ENCODE assay signal across 9 cellular contexts in the genomic region with DNA sequence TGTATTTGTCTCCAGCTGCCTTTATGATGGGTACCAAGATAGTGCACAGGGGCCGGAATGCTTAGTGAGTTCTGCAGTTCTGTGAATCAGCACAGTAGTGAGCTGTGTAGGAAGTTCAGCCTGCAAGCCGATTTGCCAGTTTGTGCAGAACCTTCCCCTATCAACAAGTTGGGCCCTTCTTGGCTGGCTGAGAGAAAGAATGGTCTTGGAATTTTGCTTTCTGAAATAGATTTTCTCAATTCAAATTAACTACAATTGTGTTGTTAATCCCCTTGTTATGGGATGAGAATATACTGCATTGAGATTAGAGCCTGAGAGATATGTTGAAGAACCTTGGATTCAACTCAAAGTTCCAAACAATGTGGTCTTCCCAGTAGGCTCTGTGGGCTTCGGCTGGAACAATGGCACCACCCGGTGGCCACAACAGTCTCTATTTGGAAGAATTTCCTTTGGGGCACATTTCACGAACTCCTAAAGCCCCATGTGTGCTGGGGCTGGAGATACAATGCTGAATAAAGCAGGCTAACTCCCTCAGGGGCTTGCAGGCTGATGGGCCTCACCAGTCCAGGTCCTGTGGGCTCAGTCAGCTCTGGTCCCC. TPM values are rescaled to one million over a fixed set of nuclear protein-coding genes. Genes with fewer than 3 reads are reported as not detected.
A peak's percentile ranks its signal among the peaks of the same experiment; 100 is the strongest.
DNase-seq lines count a peak whose midpoint lies in the region; ATAC-seq, FAIRE-seq and TF ChIP-seq lines count a peak whose summit lies in the region.
"Had no signal": no experiment of that assay in that cellular context is flagged by ENCODE, and none has a peak within 500 bp of the region (broad histone marks: within the 10 kb centered on the region; RNA-seq: fewer than 3 reads in every experiment).

No MANE protein-coding gene starts in this region.

- H3K27me3 ChIP-seq in H7 (ENCODE audit: control insufficient read depth, insufficient read depth, low read length), result no peaks in the 10 kb centered on the region
- no peaks in the 10 kb centered on the region; a peak in 1 of 5 replicates for H3K27me3 ChIP-seq in HepG2 (ENCODE audit: control insufficient read depth in 1 of 2, insufficient read depth in 2 of 2, low read length in 2 of 2)
- H3K27me3 ChIP-seq: tibial artery had no signal

- CTCF ChIA-PET in HepG2 (lab: Yijun Ruan, JAX; ENCODE audit: low intra/inter-chr PET ratio, low total read pairs), result interaction anchor here (1.0 to 1.9 kb wide), 6 partner anchors 102 to 609 kb away, joined by 3 to 11 read pairs (median 6); no protein-coding TSS in a partner anchor

- no peak overlapping the region for H3K27ac ChIP-seq in HepG2 (ENCODE audit: extremely low read length, insufficient read depth, low read length)
- H3K27ac ChIP-seq: tibial artery had no signal

- no peak overlapping the region for H3K4me2 ChIP-seq in HepG2 (ENCODE audit: low read depth, low read length)

- ATAC-seq in HepG2 (peak; percentile 97), GM19467 (IDR thresholded peaks at IDR 0.05; ENCODE audit: unreplicated experiment) (no peak), GM19452 (IDR thresholded peaks at IDR 0.05; ENCODE audit: unreplicated experiment) (no peak)

- 78% methylated on average over 2 of the region's 5 CpGs for WGBS in HepG2 (ENCODE audit: low lambda C conversion rate)

- no peaks in the 10 kb centered on the region for H3K9me3 ChIP-seq in HepG2 (ENCODE audit: low read length)
- H3K9me3 ChIP-seq: tibial artery had no signal

- peak; percentile 95 for TF ChIP-seq RAD21 in HepG2 (CRISPR knock-in tag; IDR thresholded peaks at IDR 0.05)

- H4K20me1 ChIP-seq in HepG2 (ENCODE audit: insufficient read depth, low read length), result no peaks in the 10 kb centered on the region

- in situ Hi-C loops in HepG2 (cut with HindIII; ENCODE audit: extremely low pct_ligation_motif_present, low pct_unique_long_range_greater_than_20kb), result loop anchor here (10.0 to 25.0 kb wide), 3 partner anchors 102 to 612 kb away; no protein-coding TSS in a partner anchor

- H3K4me1 Mint-ChIP-seq in chondrocyte (ENCODE audit: low read depth), result peaks cover 11% of the 10 kb centered on the region

- intact Hi-C loops in HepG2 (cut with micrococcal nuclease; ENCODE audit: unreplicated experiment), result loop anchor here (1.0 to 10.0 kb wide), 7 partner anchors 100 to 609 kb away; no protein-coding TSS in a partner anchor

- H3K79me2 ChIP-seq in HepG2 (ENCODE audit: insufficient read depth, low read length), result no peaks in the 10 kb centered on the region

- BruUV-seq in HepG2 (replicated peaks; lab: Mats Ljungman, UMichigan), result no TSS peak

- peaks cover 3% of the 10 kb centered on the region for H3K27me3 Mint-ChIP-seq in chondrocyte (ENCODE audit: low read depth)

- H3K36me3 ChIP-seq in H7 (replicated peaks; ENCODE audit: control insufficient read depth, insufficient read depth, low read length) (no peaks in the 10 kb centered on the region), HepG2 (replicated peaks in 1 of 2; ENCODE audit: control insufficient read depth in 1 of 2, insufficient read depth in 2 of 2, low read length in 2 of 2) (no peaks in the 10 kb centered on the region)
- H3K36me3 ChIP-seq: tibial artery had no signal

- TF ChIP-seq EP300 in HepG2 (IDR thresholded peaks at IDR 0.05; ENCODE audit: low read depth in 2 of 2, low read length in 2 of 2) (no peak), HepG2 (CRISPR knock-in tag; IDR thresholded peaks at IDR 0.05; ENCODE audit: borderline replicate concordance) (no peak)

- FAIRE-seq in HepG2 (lab: Jason Lieb, UNC) (peak; percentile 92), GM12891 (lab: Jason Lieb, UNC) (no peak)

- H3K4me1 ChIP-seq in HepG2 (ENCODE audit: insufficient read depth, low read length), result 0 out of 2 replicates have a peak, but pooled peaks cover 12% of the 10 kb centered on the region
- H3K4me1 ChIP-seq: tibial artery had no signal

- TF ChIP-seq CTCF in chondrocyte (IDR thresholded peaks at IDR 0.05), result peak; percentile 94
- TF ChIP-seq CTCF in HepG2 (CRISPR knock-in tag; IDR thresholded peaks at IDR 0.05), result peak; percentile 92

- POLR2A ChIA-PET in HepG2 (lab: Yijun Ruan, JAX), result interaction anchor here (0.8 to 0.9 kb wide), 2 partner anchors 23 to 25 kb away, joined by 3 read pairs; no protein-coding TSS in a partner anchor

- H3K4me3 ChIP-seq in H7 (ENCODE audit: insufficient read depth, low read depth, low read length), result no peak overlapping the region
- no peak overlapping the region for H3K4me3 ChIP-seq in HepG2 (replicated peaks in 1 of 3; ENCODE audit: insufficient read depth in 1 of 3, low read depth in 2 of 3, low read length in 3 of 3)
- H3K4me3 ChIP-seq: tibial artery had no signal

- H3K9ac ChIP-seq in HepG2 (ENCODE audit: insufficient read depth, low read depth, low read length), result no peak overlapping the region

- no peak for TF ChIP-seq POLR2A in HepG2 (IDR thresholded peaks at IDR 0.05; ENCODE audit: insufficient read depth in 1 of 2, low read depth in 2 of 2, low read length in 2 of 2)
- TF ChIP-seq POLR2A in GM12891 (IDR thresholded peaks at IDR 0.05; ENCODE audit: low read depth, low read length), result no peak

- DNase-seq in D341Med (ENCODE audit: low spot score), result peak; percentile 38
- peak; percentile 47 for DNase-seq in H7
- peak; percentile 47 for DNase-seq in NCI-H524 treated with DMSO at 0.1 percent for 48 hours (lab: John Stamatoyannopoulos, UW)
- DNase-seq in chondrocyte (ENCODE audit: low spot score), result no peak
- DNase-seq in HepG2 (ENCODE audit: low spot score), result peak; percentile 59
- DNase-seq in GM12891 (ENCODE audit: insufficient read length, low spot score), result no peak

- peaks cover 8% of the 10 kb centered on the region for H3K9me3 Mint-ChIP-seq in chondrocyte (ENCODE audit: low read depth)

- H2AFZ ChIP-seq in HepG2 (ENCODE audit: low read length), result no peak overlapping the region

- no peaks in the 10 kb centered on the region for H3K36me3 Mint-ChIP-seq in chondrocyte (ENCODE audit: low read depth)

- no peak overlapping the region for H3K27ac Mint-ChIP-seq in chondrocyte (ENCODE audit: unreplicated experiment)

- H3K4me3 Mint-ChIP-seq in chondrocyte (ENCODE audit: unreplicated experiment), result no peak overlapping the region

TF ChIP-seq in HepG2, 621 proteins besides CTCF, POLR2A, EP300 and RAD21 (continues in another document):
- TF ChIP-seq ZNF605 (CRISPR knock-in tag; IDR thresholded peaks at IDR 0.05) (0 out of 2 replicates have a peak, but pooled peaks have one; percentile 42), SMC3 (IDR thresholded peaks at IDR 0.05; ENCODE audit: low read length) (peak; percentile 99), HNF4A (CRISPR knock-in tag; IDR thresholded peaks at IDR 0.05) (peak; percentile 38; the same call in 1 of the 2 replicates), EHMT2 (IDR thresholded peaks at IDR 0.05; ENCODE audit: borderline replicate concordance, low read depth, low read length) (peak; percentile 69; the same call in 1 of the 2 replicates), ZNF850 (CRISPR knock-in tag; conservative IDR thresholded peaks at IDR 0.05) (no peak), SALL1 (CRISPR knock-in tag; IDR thresholded peaks at IDR 0.05) (peak; percentile 22; the same call in 1 of the 2 replicates), ZMYM4 (CRISPR knock-in tag; IDR thresholded peaks at IDR 0.05) (peak; percentile 30; the same call in 1 of the 2 replicates), HNF4G (IDR thresholded peaks at IDR 0.05; ENCODE audit: borderline replicate concordance, low read depth, low read length) (peak; percentile 8; the same call in 1 of the 2 replicates), HNF4G (CRISPR knock-in tag; IDR thresholded peaks at IDR 0.05; ENCODE audit: borderline replicate concordance, low read depth) (no peak)

TF ChIP-seq in GM12891, 5 proteins besides CTCF, POLR2A, EP300 and RAD21:
- TF ChIP-seq PAX5 (IDR thresholded peaks at IDR 0.05; ENCODE audit: insufficient read depth, low read length, severe bottlenecking), result no peak
- no peak for TF ChIP-seq POLR2AphosphoS5 (IDR thresholded peaks at IDR 0.05; ENCODE audit: low read depth, low read length)
- TF ChIP-seq POU2F2 (IDR thresholded peaks at IDR 0.05; ENCODE audit: low read depth, low read length), result no peak
- no peak for TF ChIP-seq SPI1 (IDR thresholded peaks at IDR 0.05; ENCODE audit: low read depth, low read length)
- no peak for TF ChIP-seq TAF1 (IDR thresholded peaks at IDR 0.05; ENCODE audit: low read depth, low read length)

RNA-seq across cellular contexts. Expression of a gene that starts 59.1 kb away (rescaled TPM):
- not detected in 2 replicates for total RNA-seq in H7 (2014; rRNA removed; shearing (Covaris generic))
- total RNA-seq in chondrocyte (not detected in 3 replicates), HepG2 (2016; rRNA removed; fragmentation: Illumina TruSeq; extraction: Trizol) (not detected in 2 replicates)
- not detected in 2 replicates for total RNA-seq in HepG2 (2016; cell fraction: cytosol; rRNA removed; fragmentation: Illumina TruSeq; extraction: Trizol; ENCODE audit: low read depth)
- total RNA-seq in HepG2 (2016; cell fraction: insoluble cytoplasmic fraction; rRNA removed; fragmentation: Illumina TruSeq; extraction: Trizol), result not detected in 2 replicates
- total RNA-seq in HepG2 (2016; cell fraction: membrane; rRNA removed; fragmentation: Illumina TruSeq; extraction: Trizol), result not detected in 2 replicates
- total RNA-seq in HepG2 (2016; cell fraction: nucleus; rRNA removed; fragmentation: Illumina TruSeq; extraction: Trizol), result not detected in 2 replicates
- polyA plus RNA-seq in HepG2 (2011; rRNA removed), result not detected in 2 replicates
- polyA plus RNA-seq in HepG2 (2011; cell fraction: cytosol; rRNA removed), result not detected in 2 replicates
- polyA plus RNA-seq in HepG2 (2011; cell fraction: nucleus; rRNA removed), result not detected in 2 replicates
- polyA plus RNA-seq in HepG2 (2012), result not detected in 2 replicates
- polyA plus RNA-seq in HepG2 (2016; cell fraction: cytosol; fragmentation: Illumina TruSeq; extraction: Trizol; ENCODE audit: low read depth), result not detected in 2 replicates
- not detected in 2 replicates for polyA plus RNA-seq in HepG2 (2016; cell fraction: insoluble cytoplasmic fraction; fragmentation: Illumina TruSeq; extraction: Trizol; ENCODE audit: low read depth)
- polyA plus RNA-seq in HepG2 (2016; cell fraction: membrane; fragmentation: Illumina TruSeq; extraction: Trizol; ENCODE audit: low read depth), result not detected in 2 replicates
- not detected in 2 replicates for polyA plus RNA-seq in HepG2 (2016; cell fraction: nucleus; fragmentation: Illumina TruSeq; extraction: Trizol; ENCODE audit: insufficient read depth, low read depth)
- not detected in 2 replicates for polyA minus RNA-seq in HepG2 (2011; rRNA and poly(A)+ RNA removed; ENCODE audit: low replicate concordance)
- polyA minus RNA-seq in HepG2 (2011; cell fraction: cytosol; rRNA and poly(A)+ RNA removed), result not detected in 2 replicates
- polyA minus RNA-seq in HepG2 (2011; cell fraction: nucleus; rRNA and poly(A)+ RNA removed), result not detected in 2 replicates
- polyA plus RNA-seq in GM12891 (2012; ENCODE audit: low read depth, missing spikeins), result not detected

Comparison
In these comparisons a context has a peak if more than half of its experiments do, and no peak if none do; other contexts are left out.
1. DNase-seq: peak in D341Med (single experiment), H7 (single experiment), NCI-H524 treated with DMSO at 0.1 percent for 48 hours (single experiment) and HepG2 (single experiment); none in chondrocyte (single experiment) and GM12891 (single experiment).